ENCODE assay signal across 9 cellular contexts in the genomic region with DNA sequence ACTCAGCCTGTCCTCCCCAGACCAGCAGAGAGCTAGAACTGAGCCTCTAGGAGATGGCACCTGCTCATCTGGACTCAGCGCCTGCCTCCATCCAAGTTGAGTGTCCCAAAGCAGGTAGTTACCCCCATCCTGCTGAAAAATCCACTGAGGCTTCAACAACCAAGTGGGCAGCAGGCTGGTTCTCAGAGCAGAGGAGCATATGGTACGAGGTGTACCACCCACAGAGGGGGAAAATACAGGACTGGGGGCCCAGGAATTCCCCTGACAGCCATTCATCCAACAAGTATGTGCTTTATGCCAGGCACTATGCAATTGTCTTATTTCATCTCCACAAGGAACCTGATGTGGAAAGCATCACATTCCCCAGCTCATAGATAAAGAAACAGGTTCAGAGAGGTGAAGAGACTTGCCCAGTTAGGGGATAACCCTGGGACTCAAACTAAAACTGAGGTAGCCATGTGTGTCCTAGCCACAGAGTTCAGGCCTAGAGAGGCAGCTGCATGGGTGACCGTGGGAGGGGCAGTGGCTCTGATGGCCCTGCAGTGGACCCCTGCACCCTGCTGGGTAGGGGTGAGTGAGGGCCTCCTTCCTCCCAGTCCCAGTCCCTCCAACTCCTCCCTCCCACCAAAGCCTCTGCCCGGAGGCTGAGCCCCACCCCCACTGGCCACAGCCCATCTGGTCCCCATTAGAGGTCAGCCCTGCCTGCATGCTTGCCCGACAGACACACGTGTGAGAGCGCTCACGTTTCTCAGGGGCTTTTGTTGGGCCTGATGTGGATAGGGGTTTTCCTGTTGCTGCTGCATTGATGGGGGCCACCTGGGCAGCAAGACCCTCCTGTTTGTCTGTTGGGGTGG. TPM values are rescaled to one million over a fixed set of nuclear protein-coding genes. Genes with fewer than 3 reads are reported as not detected.
A peak's percentile ranks its signal among the peaks of the same experiment; 100 is the strongest.
DNase-seq lines count a peak whose midpoint lies in the region; ATAC-seq, FAIRE-seq and TF ChIP-seq lines count a peak whose summit lies in the region.
"Had no signal": no experiment of that assay in that cellular context is flagged by ENCODE, and none has a peak within 500 bp of the region (broad histone marks: within the 10 kb centered on the region; RNA-seq: fewer than 3 reads in every experiment).

No MANE protein-coding gene starts in this region.

- no peak for FAIRE-seq in small intestine (lab: Jason Lieb, UNC)

- no peaks in the 10 kb centered on the region for H3K4me1 ChIP-seq in effector memory CD4-positive, alpha-beta T cell (ENCODE audit: control insufficient read depth, insufficient read depth, low read length, poor library complexity, severe bottlenecking)
- H3K4me1 ChIP-seq in small intestine (ENCODE audit: control insufficient read depth in 2 of 2, insufficient read depth in 1 of 2, low read depth in 1 of 2, low read length in 1 of 2), result peaks cover 0 to 4% of the 10 kb centered on the region in 2 donors

- H3K4me1 Mint-ChIP-seq in chondrocyte (ENCODE audit: low read depth), result peaks cover 38% of the 10 kb centered on the region

- no peak overlapping the region for H3K4me3 ChIP-seq in effector memory CD4-positive, alpha-beta T cell (ENCODE audit: insufficient read depth, low read depth, low read length, poor library complexity, severe bottlenecking)
- no peak overlapping the region for H3K4me3 ChIP-seq in small intestine (ENCODE audit: low read depth in 1 of 2, low read length in 2 of 2)
- H3K4me3 ChIP-seq: SK-N-MC had no signal

- peak; percentile 65 for ATAC-seq in GM21515 (IDR thresholded peaks at IDR 0.05; ENCODE audit: unreplicated experiment)
- ATAC-seq in HG03558 (IDR thresholded peaks at IDR 0.05; ENCODE audit: extremely low read depth, unreplicated experiment), result peak; percentile 75

- H3K9me3 Mint-ChIP-seq in chondrocyte (ENCODE audit: low read depth), result no peaks in the 10 kb centered on the region

- H3K27me3 ChIP-seq in layer of hippocampus (ENCODE audit: control insufficient read depth, insufficient read depth, low read length), result no peaks in the 10 kb centered on the region
- peaks cover 3% of the 10 kb centered on the region for H3K27me3 ChIP-seq in effector memory CD4-positive, alpha-beta T cell (replicated peaks; ENCODE audit: control insufficient read depth, insufficient read depth, low read length, poor library complexity, severe bottlenecking)
- no peaks in the 10 kb centered on the region for H3K27me3 ChIP-seq in small intestine (ENCODE audit: control insufficient read depth in 2 of 2, insufficient read depth in 2 of 2, low read length in 2 of 2)

- DNase-seq in ELR (ENCODE audit: low read depth), result peak; percentile 54
- DNase-seq in effector memory CD4-positive, alpha-beta T cell, result no peak
- DNase-seq in chondrocyte (ENCODE audit: low spot score), result no peak
- DNase-seq in small intestine, result no peak
- DNase-seq in T-helper 9 cell, result no peak

- H3K36me3 ChIP-seq in effector memory CD4-positive, alpha-beta T cell (ENCODE audit: control insufficient read depth, insufficient read depth, low read length), result no peaks in the 10 kb centered on the region
- H3K36me3 ChIP-seq in small intestine (ENCODE audit: control insufficient read depth in 2 of 2, insufficient read depth in 2 of 2, low read length in 2 of 2), result no peaks in the 10 kb centered on the region

- H3K36me3 Mint-ChIP-seq in chondrocyte (ENCODE audit: low read depth), result peaks cover 30% of the 10 kb centered on the region

- H3K4me3 Mint-ChIP-seq in chondrocyte (ENCODE audit: unreplicated experiment), result no peak overlapping the region

- H3K27ac ChIP-seq in layer of hippocampus (ENCODE audit: low read depth, low read length) (peak overlapping the region; percentile 58), small intestine (ENCODE audit: low read depth in 1 of 2, low read length in 1 of 2) (no peak overlapping the region)
- no peak overlapping the region for H3K27ac ChIP-seq in effector memory CD4-positive, alpha-beta T cell (ENCODE audit: insufficient read depth, low read length, poor library complexity, severe bottlenecking)
- H3K27ac ChIP-seq: SK-N-MC had no signal

- no peaks in the 10 kb centered on the region for H3K9me3 ChIP-seq in effector memory CD4-positive, alpha-beta T cell (ENCODE audit: control insufficient read depth, low read length)
- H3K9me3 ChIP-seq in small intestine (ENCODE audit: control insufficient read depth, low read depth), result no peaks in the 10 kb centered on the region

- no peaks in the 10 kb centered on the region for H3K27me3 Mint-ChIP-seq in chondrocyte (ENCODE audit: low read depth)

- WGBS in small intestine, 3 donors, result 67 to 85% (median 77%) methylated on average over 8 of the region's 8 CpGs

- no peak overlapping the region for H3K27ac Mint-ChIP-seq in chondrocyte (ENCODE audit: unreplicated experiment)

- TF ChIP-seq CTCF in chondrocyte (IDR thresholded peaks at IDR 0.05), result no peak

RNA-seq across cellular contexts. Expression of gene PDLIM4, which starts 11.4 kb away (rescaled TPM):
- total RNA-seq in chondrocyte, result 55.1 to 97.8 TPM (median 59.2 TPM) in 3 replicates
- 10 to 100 TPM in 1 of 3 donors, 1 to 10 TPM in 2; 2.5 to 14.2 (median 5.9) TPM for polyA plus RNA-seq in small intestine

RNA-seq across cellular contexts. Expression of gene SLC22A4, which starts 25.3 kb away (rescaled TPM):
- 4.2 to 5.4 TPM (median 4.8 TPM) in 3 replicates for total RNA-seq in chondrocyte
- 1 to 10 TPM; 1.5 to 5.7 (median 4.2) TPM for polyA plus RNA-seq in small intestine

RNA-seq across cellular contexts. Expression of gene P4HA2, which starts 41.3 kb away (rescaled TPM):
- 261 to 304 TPM (median 302 TPM) in 3 replicates for total RNA-seq in chondrocyte
- polyA plus RNA-seq in small intestine, result 10 to 100 TPM; 15.7 to 24.8 (median 19.1) TPM
